Comparison of ENCODE assay signal across 2 cellular contexts in the genomic region with DNA sequence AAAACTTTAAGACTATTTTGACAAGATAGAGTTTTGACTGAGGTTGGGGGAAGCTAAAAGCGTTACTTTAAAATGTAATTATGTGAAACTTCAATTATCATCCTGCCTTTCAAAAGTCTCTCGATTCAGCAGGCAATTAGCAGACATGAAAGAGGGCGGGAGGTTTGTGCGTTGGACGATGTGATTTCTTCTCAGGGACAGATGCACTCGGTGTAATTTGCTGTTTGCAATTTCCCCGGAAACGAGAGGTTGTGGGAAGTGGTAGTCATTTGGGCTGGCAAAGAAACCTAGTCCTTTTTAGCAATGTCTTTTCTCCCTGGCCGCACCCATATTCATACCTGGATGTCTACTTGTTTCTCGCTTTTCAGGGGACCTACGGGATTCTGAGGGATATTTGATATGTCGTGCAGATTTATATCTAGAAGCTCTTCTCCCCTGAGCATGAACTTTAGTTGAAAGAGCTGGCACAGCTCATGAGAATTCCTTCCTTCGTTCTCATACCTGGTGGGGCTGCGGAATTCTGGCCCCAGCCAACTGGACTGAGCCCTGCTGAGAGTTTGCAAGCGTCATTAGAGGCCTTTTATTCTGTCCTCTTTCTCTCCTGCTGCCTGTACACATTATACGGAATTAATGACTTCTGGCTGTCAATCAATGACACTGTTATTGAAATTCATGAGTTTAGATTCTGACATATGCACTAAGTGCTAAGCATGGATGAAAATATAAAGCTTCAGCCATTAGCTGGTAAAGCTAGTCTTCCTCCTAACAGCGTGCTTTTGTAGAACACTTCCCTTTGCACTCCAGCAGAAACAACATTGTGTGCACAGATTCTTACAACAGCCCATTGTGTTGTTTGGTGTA.
TF ChIP-seq lines count a peak whose summit lies in the region.

No MANE protein-coding gene starts in this region.

TF ChIP-seq in HEK293T, 16 proteins besides CTCF, POLR2A, EP300 and RAD21:
- TF ChIP-seq NFRKB (IDR thresholded peaks at IDR 0.05): no peak
- TF ChIP-seq, protein P1, sequence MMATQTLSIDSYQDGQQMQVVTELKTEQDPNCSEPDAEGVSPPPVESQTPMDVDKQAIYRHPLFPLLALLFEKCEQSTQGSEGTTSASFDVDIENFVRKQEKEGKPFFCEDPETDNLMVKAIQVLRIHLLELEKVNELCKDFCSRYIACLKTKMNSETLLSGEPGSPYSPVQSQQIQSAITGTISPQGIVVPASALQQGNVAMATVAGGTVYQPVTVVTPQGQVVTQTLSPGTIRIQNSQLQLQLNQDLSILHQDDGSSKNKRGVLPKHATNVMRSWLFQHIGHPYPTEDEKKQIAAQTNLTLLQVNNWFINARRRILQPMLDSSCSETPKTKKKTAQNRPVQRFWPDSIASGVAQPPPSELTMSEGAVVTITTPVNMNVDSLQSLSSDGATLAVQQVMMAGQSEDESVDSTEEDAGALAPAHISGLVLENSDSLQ (IDR thresholded peaks at IDR 0.05): peak; percentile 78

TF ChIP-seq in GM12878, 131 proteins besides CTCF, POLR2A, EP300 and RAD21:
- no peak for TF ChIP-seq MYC (IDR thresholded peaks at IDR 0.05; ENCODE audit: insufficient read depth, insufficient read length, insufficient replicate concordance, low read length, severe bottlenecking)
- TF ChIP-seq, protein P1 (IDR thresholded peaks at IDR 0.05): peak; percentile 22; the same call in 1 of the 2 replicates
- TF ChIP-seq EGR1 (IDR thresholded peaks at IDR 0.05; ENCODE audit: borderline replicate concordance in 1 of 2, low read depth in 2 of 2, low read length in 2 of 2): no peak
- TF ChIP-seq DPF2 (IDR thresholded peaks at IDR 0.05): no peak
- no peak for TF ChIP-seq CHD4 (IDR thresholded peaks at IDR 0.05)
- TF ChIP-seq MTA2 (IDR thresholded peaks at IDR 0.05; ENCODE audit: low read depth): 0 out of 2 replicates have a peak, but pooled peaks have one; percentile 16
